Comparison of ENCODE assay signal across 34 cellular contexts in genomic region chr16:31498493-31498892, GRCh38. TPM values are rescaled to one million over a fixed set of nuclear protein-coding genes. Genes with fewer than 3 reads are reported as not detected.
"Had no signal": no experiment of that assay in that cellular context is flagged by ENCODE, and none has a peak within 500 bp of the region (broad histone marks: within the 10 kb centered on the region; RNA-seq: fewer than 3 reads in every experiment).

No MANE protein-coding gene starts in this region.

- H3K4me2 ChIP-seq: smooth muscle cell had no signal

- ATAC-seq: naive thymus-derived CD8-positive, alpha-beta T cell; pancreas; psoas muscle; right cardiac atrium; sciatic nerve; stimulated activated memory B cell treated with anti-CD40 and anti-IgM and Interleukin-4, amounts not matched to agents 10 μg/mL and 1 μg/mL and 100 μg/mL, for 72 hours; stimulated activated naive CD8-positive, alpha-beta T cell treated with anti-CD3 and anti-CD28 coated beads, Interleukin-15, amount 100 ng/mL, for 72 hours; stimulated activated naive CD8-positive, alpha-beta T cell treated with anti-CD3 and anti-CD28 coated beads, Interleukin-15, Interleukin-2, amounts not matched to agents 100 U/mL and 50 U/mL, for 24 hours had no signal

- H3K4me1 ChIP-seq: pancreas, psoas muscle, suprapubic skin, testis, transverse colon, vagina had no signal

- H3K4me3 ChIP-seq: pancreas, psoas muscle, skin epidermis, smooth muscle cell, spleen, suprapubic skin, testis, tibial artery, transverse colon, vagina had no signal

- H3K4me1 Mint-ChIP-seq: nephron progenitor cell; neural crest cell; stimulated activated memory B cell treated with anti-CD40 and anti-IgM and Interleukin-4, amounts not matched to agents 10 μg/mL and 1 μg/mL and 100 μg/mL, for 72 hours; stimulated activated naive CD8-positive, alpha-beta T cell treated with anti-CD3 and anti-CD28 coated beads, Interleukin-15, amount 100 ng/mL, for 72 hours had no signal

- H3K27me3 ChIP-seq: neutrophil, pancreas, spleen, suprapubic skin, testis, tibial artery, transverse colon, vagina had no signal

- H3K27me3 Mint-ChIP-seq: naive B cell; naive thymus-derived CD8-positive, alpha-beta T cell; progenitor cell of endocrine pancreas; stimulated activated memory B cell treated with anti-CD40 and anti-IgM and Interleukin-4, amounts not matched to agents 10 μg/mL and 1 μg/mL and 100 μg/mL, for 72 hours; stimulated activated naive CD8-positive, alpha-beta T cell treated with anti-CD3 and anti-CD28 coated beads, Interleukin-15, amount 100 ng/mL, for 72 hours; type B pancreatic cell had no signal

- H3K4me3 Mint-ChIP-seq: naive thymus-derived CD8-positive, alpha-beta T cell; nephron progenitor cell; neural crest cell; stimulated activated memory B cell treated with anti-CD40 and anti-IgM and Interleukin-4, amounts not matched to agents 10 μg/mL and 1 μg/mL and 100 μg/mL, for 72 hours; stimulated activated naive CD8-positive, alpha-beta T cell treated with anti-CD3 and anti-CD28 coated beads, Interleukin-15, amount 100 ng/mL, for 72 hours; type B pancreatic cell had no signal

- H3K27ac Mint-ChIP-seq: nephron progenitor cell; stimulated activated memory B cell treated with anti-CD40 and anti-IgM and Interleukin-4, amounts not matched to agents 10 μg/mL and 1 μg/mL and 100 μg/mL, for 72 hours; stimulated activated naive CD8-positive, alpha-beta T cell treated with anti-CD3 and anti-CD28 coated beads, Interleukin-15, amount 100 ng/mL, for 72 hours; type B pancreatic cell had no signal

- H3K27ac ChIP-seq: neutrophil, pancreas, psoas muscle, skin epidermis, spleen, suprapubic skin, testis, tibial artery, transverse colon, vagina had no signal

- H3K9me3 Mint-ChIP-seq: naive B cell; naive thymus-derived CD8-positive, alpha-beta T cell; nephron progenitor cell; neural crest cell; stimulated activated memory B cell treated with anti-CD40 and anti-IgM and Interleukin-4, amounts not matched to agents 10 μg/mL and 1 μg/mL and 100 μg/mL, for 72 hours; stimulated activated naive CD8-positive, alpha-beta T cell treated with anti-CD3 and anti-CD28 coated beads, Interleukin-15, amount 100 ng/mL, for 72 hours; type B pancreatic cell had no signal

- FAIRE-seq: pancreas had no signal

- H3K9me3 ChIP-seq: neutrophil, pancreas, psoas muscle, spleen, suprapubic skin, testis, tibial artery, transverse colon, vagina had no signal

- DNase-seq: naive B cell; naive thymus-derived CD8-positive, alpha-beta T cell; nephron progenitor cell; nucleus accumbens; pancreas; psoas muscle; right cardiac atrium; spleen; stimulated activated CD4-positive, alpha-beta T cell treated with anti-CD3 and anti-CD28 coated beads, Interleukin-12 subunit alpha, Interleukin-12 subunit beta, amount 100 ng/mL, for 4 hours; stimulated activated CD4-positive, alpha-beta T cell treated with anti-CD3 and anti-CD28 coated beads, Interleukin-1b, Interleukin-23, amount 100 ng/mL, for 48 hours; stimulated activated CD4-positive, alpha-beta T cell treated with anti-CD3 and anti-CD28 coated beads, Interleukin-4, amount 100 ng/mL, for 1 hour; stimulated activated CD4-positive, alpha-beta T cell treated with anti-CD3 and anti-CD28 coated beads, Interleukin-4, amount 100 ng/mL, for 4 hours; stimulated activated CD8-positive, alpha-beta memory T cell treated with anti-CD3 and anti-CD28 coated beads, Interleukin-4, amount 100 ng/mL, for 48 hours; stimulated activated naive CD4-positive, alpha-beta T cell; stimulated activated naive CD8-positive, alpha-beta T cell treated with anti-CD3 and anti-CD28 coated beads, Interleukin-15, amount 100 ng/mL, for 72 hours; stimulated activated naive CD8-positive, alpha-beta T cell treated with anti-CD3 and anti-CD28 coated beads, Interleukin-15, Interleukin-2, amounts not matched to agents 100 U/mL and 50 U/mL, for 24 hours; substantia nigra; testis; tibial artery; transverse colon had no signal

RNA-seq across cellular contexts. Expression of gene SLC5A2, which starts 15.6 kb away (rescaled TPM):
- total RNA-seq: neural crest cell, omental fat pad, osteocyte, psoas muscle, right cardiac atrium, sciatic nerve, smooth muscle cell, transverse colon, ureter, vagina had no signal

RNA-seq across cellular contexts. Expression of gene AHSP, which starts 29.2 kb away (rescaled TPM):
- total RNA-seq: naive thymus-derived CD8-positive, alpha-beta T cell; neural crest cell; omental fat pad; osteocyte; pancreas; progenitor cell of endocrine pancreas; renal cortical epithelial cell; right cardiac atrium; smooth muscle cell; suprapubic skin; transverse colon; ureter; vagina had no signal
- polyA plus RNA-seq: naive thymus-derived CD8-positive, alpha-beta T cell; pancreas; psoas muscle; right cardiac atrium; smooth muscle cell had no signal
